Comparison of ENCODE assay signal across 8 cellular contexts in genomic region chr10:8050561-8051108, GRCh38. TPM values are rescaled to one million over a fixed set of nuclear protein-coding genes. Genes with fewer than 3 reads are reported as not detected.
DNase-seq lines count a peak whose midpoint lies in the region; ATAC-seq and TF ChIP-seq lines count a peak whose summit lies in the region.

No MANE protein-coding gene starts in this region.

- WGBS in GM23248 (ENCODE audit: low coverage in 1 of 2, low lambda C conversion rate in 2 of 2, missing lambda C conversion rate in 2 of 2), 2 experiments = 1 to 2% methylated on average over 41 to 58 of the region's 59 CpGs

- no peaks in the 10 kb centered on the region for H4K20me1 ChIP-seq in GM23248 (ENCODE audit: insufficient read depth)

- H3K36me3 ChIP-seq in GM23248 (ENCODE audit: low read depth) (no peaks in the 10 kb centered on the region), gastrocnemius medialis (no peaks in the 10 kb centered on the region)

- H3K9me3 ChIP-seq in GM23248 (ENCODE audit: low read depth) = no peaks in the 10 kb centered on the region
- H3K9me3 ChIP-seq in gastrocnemius medialis = no peaks in the 10 kb centered on the region

- in situ Hi-C loops in GM23248 (cut with MboI) (no loop called here), gastrocnemius medialis (cut with MboI; ENCODE audit: low sequenced_read_pairs in 4 of 4) (no loop called here)

- H3K27me3 ChIP-seq in GM23248 (replicated peaks; ENCODE audit: insufficient read depth) (peaks cover 86% of the 10 kb centered on the region), gastrocnemius medialis (peaks cover 96 to 100% (median 98%) of the 10 kb centered on the region in 3 donors)

- no peak for TF ChIP-seq POLR2A in gastrocnemius medialis (IDR thresholded peaks at IDR 0.05)

- no peak overlapping the region for H3K9ac ChIP-seq in GM23248

- intact Hi-C loops in gastrocnemius medialis (cut with DNase I; ENCODE audit: low total_unique reads) = no loop called here

- 0 out of 2 replicates have a peak, but pooled peaks cover 3% of the 10 kb centered on the region for H3K4me1 ChIP-seq in GM23248 (ENCODE audit: insufficient read depth)
- peaks cover 27 to 40% of the 10 kb centered on the region in 2 donors for H3K4me1 ChIP-seq in gastrocnemius medialis

- DNase-seq in GM23248 (peak; percentile 44), SW480 (ENCODE audit: low spot score) (peak; percentile 45), fibroblast of the aortic adventitia (ENCODE audit: low read depth) (peak; percentile 34), gastrocnemius medialis (no peak)
- no peak for DNase-seq in activated CD4-positive, CD25-positive, alpha-beta regulatory T cell treated with anti-CD3 and anti-CD28 coated beads, Interleukin-2, amount 50 U/mL, for 72 hours

- H3K27ac ChIP-seq in GM23248 (no peak overlapping the region), gastrocnemius medialis (no peak overlapping the region)

- peak overlapping the region; percentile 55 for H2AFZ ChIP-seq in GM23248

- H3F3A ChIP-seq in GM23248 (ENCODE audit: insufficient read depth) = no peaks in the 10 kb centered on the region

- H3K9me2 ChIP-seq in GM23248 (ENCODE audit: insufficient read depth) = no peaks in the 10 kb centered on the region

- H3K79me2 ChIP-seq in GM23248 (ENCODE audit: insufficient read depth) = no peaks in the 10 kb centered on the region

- TF ChIP-seq CTCF in fibroblast of the aortic adventitia (IDR thresholded peaks at IDR 0.05; ENCODE audit: insufficient read depth, low read length) = no peak
- TF ChIP-seq CTCF in gastrocnemius medialis (IDR thresholded peaks at IDR 0.05 in 4 of 5, conservative IDR thresholded peaks at IDR 0.05 in 1 of 5) = no peak

- ATAC-seq in gastrocnemius medialis = no peak
- no peak for ATAC-seq in HG02623 (IDR thresholded peaks at IDR 0.05; ENCODE audit: unreplicated experiment)
- no peak for ATAC-seq in GM21381 (IDR thresholded peaks at IDR 0.05; ENCODE audit: unreplicated experiment)
- ATAC-seq in GM21717 (IDR thresholded peaks at IDR 0.05; ENCODE audit: unreplicated experiment) = no peak

- H3K4me3 ChIP-seq in GM23248 (peak overlapping the region; percentile 55), fibroblast of the aortic adventitia (ENCODE audit: low read depth, low read length) (peak overlapping the region; percentile 45), gastrocnemius medialis (peak overlapping the region; percentile 40 to 76 (median 46))

- peak overlapping the region; percentile 57 for H3K4me2 ChIP-seq in GM23248 (ENCODE audit: unreplicated experiment)

RNA-seq across cellular contexts. Expression of gene GATA3, which starts 3.9 kb away (rescaled TPM):
- not detected in 2 replicates for total RNA-seq in GM23248 (2014; rRNA removed; shearing (Covaris generic))
- polyA plus RNA-seq in GM23248 (2016; fragmentation: Nextera tagmentation; extraction: Ambion mirVana) = not detected in 2 replicates
- total RNA-seq in fibroblast of the aortic adventitia (ENCODE audit: low replicate concordance) (not detected in 2 replicates), gastrocnemius medialis (under 1 TPM; 0.12 to 0.61 (median 0.58) TPM)

Comparison
In these comparisons a context has a peak if more than half of its experiments do, and no peak if none do; other contexts are left out.
1. DNase-seq: peak in GM23248 (single experiment), SW480 (single experiment) and fibroblast of the aortic adventitia (single experiment); none in gastrocnemius medialis (0 of 2) and activated CD4-positive, CD25-positive, alpha-beta regulatory T cell treated with anti-CD3 and anti-CD28 coated beads, Interleukin-2, amount 50 U/mL, for 72 hours (single experiment).
2. Peak in every context shown above with its lines, with median percentiles within 50 percentile points of each other: H3K4me3 ChIP-seq.